ENCODE assay signal across 8 cellular contexts in genomic region chr1:37793773-37794371, GRCh38. TPM values are rescaled to one million over a fixed set of nuclear protein-coding genes. Genes with fewer than 3 reads are reported as not detected.
DNase-seq lines count a peak whose midpoint lies in the region; ATAC-seq, FAIRE-seq and TF ChIP-seq lines count a peak whose summit lies in the region.

TSS of gene MANEAL (plus strand) at chr1:37793847. CDS start at chr1:37794183, 336 bp downstream.

- H3K27ac Mint-ChIP-seq in T-helper 17 cell: no peak within 1 kb of the TSS

- H3K4me1 ChIP-seq in Loucy (ENCODE audit: insufficient read depth, low read length, poor library complexity, severe bottlenecking) (no peaks in the 10 kb centered on the region), keratinocyte (ENCODE audit: control insufficient read depth, extremely low read depth, insufficient read depth, low read length) (no peaks in the 10 kb centered on the region)

- TF ChIP-seq CTCF in Loucy (conservative IDR thresholded peaks at IDR 0.05; ENCODE audit: low read length): no peak
- no peak for TF ChIP-seq CTCF in keratinocyte (optimal IDR thresholded peaks at IDR 0.05 in 1 of 3, IDR thresholded peaks at IDR 0.05 in 1 of 3, conservative IDR thresholded peaks at IDR 0.05 in 1 of 3; ENCODE audit: extremely low read depth in 1 of 3, insufficient read depth in 2 of 3, low read length in 3 of 3)

- peaks cover 12% of the 10 kb centered on the region for H4K20me1 ChIP-seq in Loucy (ENCODE audit: insufficient read depth, low read length, poor library complexity, severe bottlenecking)
- H4K20me1 ChIP-seq in keratinocyte (ENCODE audit: control insufficient read depth, extremely low read depth, insufficient read depth, low read length): peaks cover 2% of the 10 kb centered on the region

- no peaks in the 10 kb centered on the region for H3K9me2 ChIP-seq in Loucy (replicated peaks; ENCODE audit: low read depth, low read length)

- H3K79me2 ChIP-seq in Loucy (ENCODE audit: insufficient read depth, low read length) (peaks cover 16% of the 10 kb centered on the region), keratinocyte (ENCODE audit: control insufficient read depth, insufficient read depth, low read length) (no peaks in the 10 kb centered on the region)

- H2AFZ ChIP-seq in Loucy (ENCODE audit: low read length) (peak within 1 kb of the TSS; percentile 67; the same call in 1 of the 2 replicates), keratinocyte (ENCODE audit: control insufficient read depth, low read length) (peak within 1 kb of the TSS; percentile 70)

- peak within 1 kb of the TSS; percentile 69 for H3K4me3 ChIP-seq in Loucy (ENCODE audit: low read length, poor library complexity, severe bottlenecking)
- H3K4me3 ChIP-seq in keratinocyte (ENCODE audit: control insufficient read depth in 2 of 3, extremely low read depth in 1 of 3, insufficient read depth in 2 of 3, low read depth in 1 of 3, low read length in 3 of 3): peak within 1 kb of the TSS in 2 of 3 experiments; percentile 37 to 53

- peaks cover 34% of the 10 kb centered on the region for H3K27me3 Mint-ChIP-seq in T-helper 17 cell

- no peaks in the 10 kb centered on the region for H3F3A ChIP-seq in Loucy (ENCODE audit: low read depth)

- peak within 1 kb of the TSS; percentile 54 for H3K9ac ChIP-seq in Loucy (ENCODE audit: low read depth, low read length, poor library complexity, severe bottlenecking)
- no peak within 1 kb of the TSS for H3K9ac ChIP-seq in keratinocyte (ENCODE audit: control insufficient read depth, extremely low read depth, insufficient read depth, low read length)

- no peaks in the 10 kb centered on the region for H3K9me3 ChIP-seq in Loucy (ENCODE audit: insufficient read depth, low read depth, low read length)
- no peaks in the 10 kb centered on the region for H3K9me3 ChIP-seq in T-helper 17 cell (ENCODE audit: control insufficient read depth, low read length, poor library complexity, severe bottlenecking)
- H3K9me3 ChIP-seq in keratinocyte (ENCODE audit: control insufficient read depth, low read depth, low read length): no peaks in the 10 kb centered on the region

- peak; percentile 68 for ATAC-seq in GM19455 (IDR thresholded peaks at IDR 0.05; ENCODE audit: unreplicated experiment)
- peak; percentile 84 for ATAC-seq in T-helper 17 cell
- no peak for ATAC-seq in HG03139 (IDR thresholded peaks at IDR 0.05; ENCODE audit: unreplicated experiment)

- no peak for FAIRE-seq in keratinocyte (lab: Jason Lieb, UNC)

- H3K36me3 ChIP-seq in Loucy (ENCODE audit: insufficient read depth, low read length) (no peaks in the 10 kb centered on the region), keratinocyte (ENCODE audit: control insufficient read depth in 2 of 2, extremely low read depth in 1 of 2, insufficient read depth in 2 of 2, low read length in 2 of 2) (no peaks in the 10 kb centered on the region)

- H3K4me2 ChIP-seq in Loucy (ENCODE audit: low read depth, low read length, poor library complexity, severe bottlenecking): peak within 1 kb of the TSS; percentile 61
- peak within 1 kb of the TSS; percentile 67 for H3K4me2 ChIP-seq in keratinocyte (ENCODE audit: control insufficient read depth, extremely low read depth, insufficient read depth, low read depth, low read length)

- H3K27ac ChIP-seq in keratinocyte (ENCODE audit: control insufficient read depth, insufficient read depth, low read length): no peak within 1 kb of the TSS

- dilution Hi-C loops in keratinocyte (cut with MboI; ENCODE audit: extremely low pct_ligation_motif_present, low sequenced_read_pairs): no loop called here

- H3K27me3 ChIP-seq in Loucy (ENCODE audit: insufficient read depth, low read length, poor library complexity, severe bottlenecking): no peaks in the 10 kb centered on the region
- H3K27me3 ChIP-seq in keratinocyte (ENCODE audit: control insufficient read depth, extremely low read depth, insufficient read depth, low read length): peaks cover 25% of the 10 kb centered on the region

- H3K36me3 Mint-ChIP-seq in T-helper 17 cell (ENCODE audit: low read depth): peaks cover 4% of the 10 kb centered on the region

- H3K4me3 Mint-ChIP-seq in T-helper 17 cell: peak within 1 kb of the TSS; percentile 88

- DNase-seq in DMS153 (lab: John Stamatoyannopoulos, UW) (peak; percentile 48), T-helper 17 cell (peak in 2 of 3 donors; percentile 15 to 20), keratinocyte (ENCODE audit: low read depth, low spot score) (no peak)
- DNase-seq in central memory CD4-positive, alpha-beta T cell: peak; percentile 12
- DNase-seq in stimulated activated CD4-positive, alpha-beta T cell treated with anti-CD3 and anti-CD28 coated beads, Interleukin-12 subunit alpha, Interleukin-12 subunit beta, amount 100 ng/mL, for 4 hours: peak; percentile 17

- peaks cover 5% of the 10 kb centered on the region for H3K4me1 Mint-ChIP-seq in T-helper 17 cell

- H3K9me1 ChIP-seq in keratinocyte (ENCODE audit: control insufficient read depth, extremely low read depth, insufficient read depth, low read length): no peaks in the 10 kb centered on the region

RNA-seq across cellular contexts. Expression of gene MANEAL, which starts in this region (rescaled TPM):
- total RNA-seq in T-helper 17 cell: under 1 TPM; 0.73 to 0.92 TPM
- 0.32 to 0.72 TPM (median 0.37 TPM) in 3 replicates for polyA plus RNA-seq in keratinocyte
- polyA plus RNA-seq in keratinocyte (2011; ENCODE audit: low read depth): 0.82 TPM
- polyA plus RNA-seq in keratinocyte (2011; cell fraction: cytosol; rRNA removed): 0.68 and 0.71 TPM in 2 replicates
- polyA plus RNA-seq in keratinocyte (2011; cell fraction: nucleus; rRNA removed): 0.63 and 0.79 TPM in 2 replicates
- polyA plus RNA-seq in keratinocyte (2012; ENCODE audit: low replicate concordance): 0.24 and 1.1 TPM in 2 replicates
- polyA minus RNA-seq in keratinocyte: 0.10 to 1.4 TPM (median 0.49 TPM) in 3 replicates
- polyA minus RNA-seq in keratinocyte (2011; cell fraction: cytosol; rRNA and poly(A)+ RNA removed): not detected
- 0.32 and 0.78 TPM in 2 replicates for polyA minus RNA-seq in keratinocyte (2011; cell fraction: nucleus; rRNA and poly(A)+ RNA removed)

Comparison
In these comparisons a context has a peak if more than half of its experiments do, and no peak if none do; other contexts are left out.
1. Peak in DNase-seq and ATAC-seq in T-helper 17 cell; RNA of the gene not detected or under 1 TPM.